1 cellular context compared by ENCODE assay signal in the genomic region with DNA sequence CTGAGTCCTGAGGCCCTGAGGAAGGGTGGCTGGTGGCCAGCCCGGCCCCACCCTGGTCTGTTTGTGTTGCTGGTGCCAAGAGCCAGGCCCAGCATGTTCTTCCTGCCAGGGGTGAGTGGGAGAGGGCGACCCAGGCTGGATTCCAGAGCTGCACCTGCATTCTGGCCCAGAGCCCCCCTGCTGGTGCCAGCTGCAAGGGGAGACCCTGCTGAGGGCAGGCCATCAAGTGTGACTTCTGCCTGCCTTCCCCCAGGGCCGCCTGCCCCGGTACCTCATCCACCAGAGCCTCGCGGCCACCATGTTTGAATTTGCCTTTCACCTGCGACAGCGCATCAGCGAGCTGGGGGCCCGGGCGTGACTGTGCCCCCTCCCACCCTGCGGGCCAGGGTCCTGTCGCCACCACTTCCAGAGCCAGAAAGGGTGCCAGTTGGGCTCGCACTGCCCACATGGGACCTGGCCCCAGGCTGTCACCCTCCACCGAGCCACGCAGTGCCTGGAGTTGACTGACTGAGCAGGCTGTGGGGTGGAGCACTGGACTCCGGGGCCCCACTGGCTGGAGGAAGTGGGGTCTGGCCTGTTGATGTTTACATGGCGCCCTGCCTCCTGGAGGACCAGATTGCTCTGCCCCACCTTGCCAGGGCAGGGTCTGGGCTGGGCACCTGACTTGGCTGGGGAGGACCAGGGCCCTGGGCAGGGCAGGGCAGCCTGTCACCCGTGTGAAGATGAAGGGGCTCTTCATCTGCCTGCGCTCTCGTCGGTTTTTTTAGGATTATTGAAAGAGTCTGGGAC.
TF ChIP-seq lines count a peak whose summit lies in the region.

No MANE protein-coding gene starts in this region.

TF ChIP-seq in Ishikawa, 13 proteins besides CTCF, POLR2A, EP300 and RAD21 (continued from another document):
- TF ChIP-seq CREB1 (IDR thresholded peaks at IDR 0.05; ENCODE audit: low read depth) (no peak), FOXM1 (IDR thresholded peaks at IDR 0.05; ENCODE audit: borderline replicate concordance, low read depth) (peak; percentile 72), EGR1 (IDR thresholded peaks at IDR 0.05) (peak; percentile 70; the same call in 1 of the 2 replicates), NFIC (IDR thresholded peaks at IDR 0.05) (peak; percentile 97), TEAD4 (IDR thresholded peaks at IDR 0.05) (peak; percentile 93), YY1 (IDR thresholded peaks at IDR 0.05; ENCODE audit: low read depth) (peak; percentile 74; the same call in 1 of the 2 replicates), TAF1 (IDR thresholded peaks at IDR 0.05; ENCODE audit: low read depth) (no peak), ZBTB7A (IDR thresholded peaks at IDR 0.05; ENCODE audit: low read depth) (peak; percentile 79; the same call in 1 of the 2 replicates), TCF12 (IDR thresholded peaks at IDR 0.05; ENCODE audit: low read depth) (peak; percentile 100)
- TF ChIP-seq, protein P1, sequence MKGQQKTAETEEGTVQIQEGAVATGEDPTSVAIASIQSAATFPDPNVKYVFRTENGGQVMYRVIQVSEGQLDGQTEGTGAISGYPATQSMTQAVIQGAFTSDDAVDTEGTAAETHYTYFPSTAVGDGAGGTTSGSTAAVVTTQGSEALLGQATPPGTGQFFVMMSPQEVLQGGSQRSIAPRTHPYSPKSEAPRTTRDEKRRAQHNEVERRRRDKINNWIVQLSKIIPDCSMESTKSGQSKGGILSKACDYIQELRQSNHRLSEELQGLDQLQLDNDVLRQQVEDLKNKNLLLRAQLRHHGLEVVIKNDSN (IDR thresholded peaks at IDR 0.05): no peak
- TF ChIP-seq, protein P2, sequence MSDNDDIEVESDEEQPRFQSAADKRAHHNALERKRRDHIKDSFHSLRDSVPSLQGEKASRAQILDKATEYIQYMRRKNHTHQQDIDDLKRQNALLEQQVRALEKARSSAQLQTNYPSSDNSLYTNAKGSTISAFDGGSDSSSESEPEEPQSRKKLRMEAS (IDR thresholded peaks at IDR 0.05): peak; percentile 77
